ENCODE assay signal across 8 cellular contexts in the genomic region with DNA sequence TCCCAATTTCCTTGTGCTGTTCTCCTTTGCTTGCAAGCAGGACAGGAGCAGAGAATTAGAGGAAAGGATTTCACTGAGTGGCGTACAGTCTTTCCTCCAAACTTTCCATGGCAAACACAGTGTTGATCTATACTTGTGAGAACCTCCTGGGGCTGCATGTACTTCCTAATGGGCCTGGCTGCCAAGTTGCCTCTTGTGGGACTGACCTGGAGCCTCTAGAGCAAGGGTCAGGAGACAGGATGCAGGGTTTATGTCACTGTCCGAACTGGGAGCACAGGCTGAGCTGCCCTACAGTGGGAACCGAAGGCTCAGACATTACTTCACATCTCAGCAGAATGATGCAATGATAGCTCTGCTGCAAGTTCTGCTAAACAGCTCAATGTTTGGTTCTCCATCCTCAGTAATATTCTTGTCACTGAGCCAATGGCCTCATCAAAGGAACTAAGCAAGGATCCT.
A peak's percentile ranks its signal among the peaks of the same experiment; 100 is the strongest.
DNase-seq lines count a peak whose midpoint lies in the region; ATAC-seq and TF ChIP-seq lines count a peak whose summit lies in the region.

No MANE protein-coding gene starts in this region.

- H3K27me3 ChIP-seq in Caco-2 (replicated peaks; ENCODE audit: control insufficient read depth, insufficient read depth, low read length) (no peaks in the 10 kb centered on the region), Panc1 (ENCODE audit: control insufficient read depth, insufficient read depth, low read length) (no peaks in the 10 kb centered on the region), gastroesophageal sphincter (no peaks in the 10 kb centered on the region), parathyroid adenoma (ENCODE audit: control insufficient read depth, insufficient read depth, low read length) (no peaks in the 10 kb centered on the region)

- no peak for TF ChIP-seq EP300 in gastroesophageal sphincter (IDR thresholded peaks at IDR 0.05)

- H3K27ac ChIP-seq in Panc1 (ENCODE audit: low read length) (peak overlapping the region; percentile 29; the same call in 1 of the 2 replicates), gastroesophageal sphincter (peak overlapping the region in 1 of 4 donors; percentile 2), parathyroid adenoma (no peak overlapping the region)

- CTCF ChIA-PET in Caco-2 (lab: Charles Lee) = no interaction called here
- CTCF ChIA-PET in Panc1 (lab: Charles Lee) = no interaction called here

- BruUV-seq in Caco-2 (replicated peaks; lab: Mats Ljungman, UMichigan) = no TSS peak
- BruUV-seq in Panc1 (replicated peaks; lab: Mats Ljungman, UMichigan) = no TSS peak

- intact Hi-C loops in Caco-2 (cut with micrococcal nuclease; ENCODE audit: unreplicated experiment) (no loop called here), Panc1 (cut with micrococcal nuclease; ENCODE audit: unreplicated experiment) (no loop called here)

- no peak overlapping the region for H3K9ac ChIP-seq in parathyroid adenoma

- peaks cover 8% of the 10 kb centered on the region for H3K4me1 Mint-ChIP-seq in Caco-2 (ENCODE audit: low read depth, unreplicated experiment)

- in situ Hi-C loops in Panc1 (cut with HindIII; ENCODE audit: low pct_unique_long_range_greater_than_20kb, low sequenced_read_pairs) = no loop called here

- H3K27me3 Mint-ChIP-seq in Caco-2 (ENCODE audit: insufficient read depth, unreplicated experiment) = no peaks in the 10 kb centered on the region

- peaks cover 26% of the 10 kb centered on the region for H3K9me3 Mint-ChIP-seq in Caco-2 (ENCODE audit: unreplicated experiment)

- H3K4me3 ChIP-seq in Caco-2 (ENCODE audit: low read depth, low read length) (no peak overlapping the region), Panc1 (ENCODE audit: low read depth in 2 of 2, low read length in 2 of 2) (no peak overlapping the region), gastroesophageal sphincter (no peak overlapping the region), parathyroid adenoma (ENCODE audit: low read depth, low read length) (no peak overlapping the region)

- peaks cover 8% of the 10 kb centered on the region; the same call in 1 of the 2 replicates for H3K4me1 ChIP-seq in Caco-2
- peaks cover 7% of the 10 kb centered on the region for H3K4me1 ChIP-seq in Panc1 (ENCODE audit: control insufficient read depth, insufficient read depth, low read length)
- H3K4me1 ChIP-seq in gastroesophageal sphincter = peaks cover 0 to 43% (median 0%) of the 10 kb centered on the region in 3 donors
- peaks cover 12% of the 10 kb centered on the region for H3K4me1 ChIP-seq in parathyroid adenoma

- H3K36me3 Mint-ChIP-seq in Caco-2 (ENCODE audit: insufficient read depth, unreplicated experiment) = no peaks in the 10 kb centered on the region

- H3K9me3 ChIP-seq in Caco-2 (peaks cover 16% of the 10 kb centered on the region), Panc1 (ENCODE audit: control insufficient read depth, insufficient read depth, low read depth, low read length) (peaks cover 12% of the 10 kb centered on the region; the same call in 1 of the 2 replicates), gastroesophageal sphincter (peaks cover 0 to 15% (median 0%) of the 10 kb centered on the region in 3 donors), parathyroid adenoma (ENCODE audit: control insufficient read depth, low read length) (no peaks in the 10 kb centered on the region)

- TF ChIP-seq POLR2A in gastroesophageal sphincter (IDR thresholded peaks at IDR 0.05) = no peak

- TF ChIP-seq CTCF in Caco-2 (IDR thresholded peaks at IDR 0.05; ENCODE audit: insufficient read depth in 1 of 2, low read depth in 1 of 2, low read length in 1 of 2, severe bottlenecking in 1 of 2, unreplicated experiment in 1 of 2) (no peak), Panc1 (IDR thresholded peaks at IDR 0.05) (no peak), gastroesophageal sphincter (IDR thresholded peaks at IDR 0.05) (no peak), parathyroid adenoma (IDR thresholded peaks at IDR 0.05) (no peak)

- ATAC-seq in Panc1 = peak; percentile 33; the same call in 1 of the 2 replicates
- peak; percentile 91 for ATAC-seq in gastroesophageal sphincter
- ATAC-seq in GM21381 (IDR thresholded peaks at IDR 0.05; ENCODE audit: unreplicated experiment) = no peak

- POLR2A ChIA-PET in Caco-2 (lab: Charles Lee) (no interaction called here), Panc1 (lab: Charles Lee) (no interaction called here)

- H3K36me3 ChIP-seq in Caco-2 (ENCODE audit: control insufficient read depth, insufficient read depth, low read length) (no peaks in the 10 kb centered on the region), Panc1 (ENCODE audit: control insufficient read depth, insufficient read depth, low read length) (no peaks in the 10 kb centered on the region), gastroesophageal sphincter (no peaks in the 10 kb centered on the region), parathyroid adenoma (ENCODE audit: control insufficient read depth, insufficient read depth, low read length) (no peaks in the 10 kb centered on the region)

- H3K4me3 Mint-ChIP-seq in Caco-2 (ENCODE audit: unreplicated experiment) = no peak overlapping the region

- peak overlapping the region; percentile 30 for H2AFZ ChIP-seq in parathyroid adenoma

- DNase-seq in Caco-2 = peak; percentile 42 to 48
- DNase-seq in Panc1 (ENCODE audit: low read depth, low spot score) = no peak
- no peak for DNase-seq in NCI-H2081 (lab: John Stamatoyannopoulos, UW)
- DNase-seq in NCI-H1048 (lab: John Stamatoyannopoulos, UW) = no peak
- no peak for DNase-seq in NCI-H748 (lab: John Stamatoyannopoulos, UW; ENCODE audit: unreplicated experiment)

- H3K79me2 ChIP-seq in parathyroid adenoma = no peaks in the 10 kb centered on the region

- no peak overlapping the region for H3K4me2 ChIP-seq in parathyroid adenoma (ENCODE audit: low read length)

- no peak overlapping the region for H3K27ac Mint-ChIP-seq in Caco-2 (ENCODE audit: unreplicated experiment)

- WGBS in gastroesophageal sphincter (ENCODE audit: low coverage in 1 of 2), 2 donors = 0 to 38% methylated on average over 1 to 3 of the region's 3 CpGs

Comparison
In these comparisons a context has a peak if more than half of its experiments do, and no peak if none do; other contexts are left out.
1. DNase-seq: peak in Caco-2 (2 of 2); none in Panc1 (single experiment), NCI-H2081 (0 of 2), NCI-H1048 (single experiment) and NCI-H748 (single experiment).